ENCODE assay signal across 16 cellular contexts in genomic region chr16:79212114-79212791, GRCh38.
"Had no signal": no experiment of that assay in that cellular context is flagged by ENCODE, and none has a peak within 500 bp of the region (broad histone marks: within the 10 kb centered on the region; RNA-seq: fewer than 3 reads in every experiment).

No MANE protein-coding gene starts in this region.

- H3K27ac Mint-ChIP-seq: activated CD4-positive, alpha-beta T cell treated with anti-CD3 and anti-CD28 coated beads for 36 hours; activated naive CD8-positive, alpha-beta T cell treated with anti-CD3 and anti-CD28 coated beads for 36 hours; stimulated activated memory B cell treated with anti-CD40 and anti-IgM and Interleukin-4, amounts not matched to agents 10 μg/mL and 1 μg/mL and 100 μg/mL, for 72 hours; type B pancreatic cell had no signal

- H3K27me3 Mint-ChIP-seq: activated naive CD8-positive, alpha-beta T cell treated with anti-CD3 and anti-CD28 coated beads for 36 hours; stimulated activated memory B cell treated with anti-CD40 and anti-IgM and Interleukin-4, amounts not matched to agents 10 μg/mL and 1 μg/mL and 100 μg/mL, for 72 hours; type B pancreatic cell had no signal

- H3K4me3 Mint-ChIP-seq: activated CD4-positive, alpha-beta T cell treated with anti-CD3 and anti-CD28 coated beads for 36 hours; activated naive CD8-positive, alpha-beta T cell treated with anti-CD3 and anti-CD28 coated beads for 36 hours; stimulated activated memory B cell treated with anti-CD40 and anti-IgM and Interleukin-4, amounts not matched to agents 10 μg/mL and 1 μg/mL and 100 μg/mL, for 72 hours; type B pancreatic cell had no signal

- H3K4me2 ChIP-seq: smooth muscle cell had no signal

- H3K4me1 Mint-ChIP-seq: stimulated activated memory B cell treated with anti-CD40 and anti-IgM and Interleukin-4, amounts not matched to agents 10 μg/mL and 1 μg/mL and 100 μg/mL, for 72 hours had no signal

- H3K4me1 ChIP-seq: left lung, testis had no signal

- H3K36me3 ChIP-seq: cardiac muscle cell, left lung, ovary had no signal

- H3K9me3 ChIP-seq: left lung, ovary, testis had no signal

- FAIRE-seq: colon had no signal

- H3K27ac ChIP-seq: cardiac muscle cell, left lung, ovary, testis, VCaP had no signal

- H3K4me3 ChIP-seq: cardiac muscle cell, left lung, ovary, smooth muscle cell, testis had no signal

- H3K27me3 ChIP-seq: cardiac muscle cell, left lung, ovary, testis had no signal

- DNase-seq: activated CD4-positive, alpha-beta T cell treated with anti-CD3 and anti-CD28 coated beads for 36 hours; activated CD4-positive, alpha-beta T cell treated with anti-CD3 and anti-CD28 coated beads, Interleukin-2, amount 50 U/mL, for 48 hours; activated naive CD8-positive, alpha-beta T cell treated with anti-CD3 and anti-CD28 coated beads for 36 hours; amniotic stem cell; erythroblast; foreskin melanocyte; left lung; stimulated activated CD4-positive, alpha-beta T cell treated with anti-CD3 and anti-CD28 coated beads, Interleukin-4, amount 100 ng/mL, for 4 hours; testis had no signal
